In the genomic region with DNA sequence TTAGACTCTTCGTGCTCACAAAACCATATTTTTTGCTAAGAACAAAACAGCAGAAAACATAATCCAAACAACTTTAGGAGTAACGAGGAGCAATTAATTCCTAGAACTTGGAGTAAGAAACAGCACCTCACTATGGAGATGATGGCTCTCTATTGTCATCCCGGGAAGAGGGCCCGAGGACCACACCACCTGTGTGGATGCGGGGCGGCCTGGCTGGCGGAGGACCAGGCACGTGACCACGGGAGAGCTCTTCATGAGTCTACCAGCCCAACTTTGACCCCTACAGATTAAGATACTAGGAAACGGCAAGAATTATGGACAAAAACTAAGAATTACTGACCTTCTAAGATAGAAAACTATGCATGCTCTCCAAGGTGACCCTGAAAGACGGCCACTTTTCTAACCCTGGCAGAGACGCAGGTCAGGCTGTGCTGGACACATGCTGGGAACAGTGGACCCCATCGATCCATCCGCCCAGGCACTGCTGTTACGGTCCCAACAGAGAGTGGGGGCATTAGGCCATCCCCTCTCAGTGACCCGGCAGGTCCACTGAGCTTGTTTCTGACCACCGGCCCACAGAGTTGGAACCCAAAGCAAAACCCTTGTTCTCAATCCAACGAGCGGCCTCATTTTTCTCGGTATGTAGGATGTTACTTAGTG, we compare ENCODE assay signal across 25 cellular contexts. TPM values are rescaled to one million over a fixed set of nuclear protein-coding genes. Genes with fewer than 3 reads are reported as not detected.
"Had no signal": no experiment of that assay in that cellular context is flagged by ENCODE, and none has a peak within 500 bp of the region (broad histone marks: within the 10 kb centered on the region; RNA-seq: fewer than 3 reads in every experiment).

No MANE protein-coding gene starts in this region.

- H3K4me3 Mint-ChIP-seq: activated naive CD8-positive, alpha-beta T cell treated with anti-CD3 and anti-CD28 coated beads for 36 hours; central memory CD8-positive, alpha-beta T cell; dendritic cell treated with granulocyte-macrophage colony-stimulating factor and Interleukin-4, amounts not matched to agents 40 ng/mL and 50 ng/mL, for 4 days; endodermal cell; natural killer cell; stimulated activated naive B cell treated with anti-CD40 and anti-IgM and Interleukin-4, amounts not matched to agents 10 μg/mL and 1 μg/mL and 100 μg/mL, for 72 hours had no signal

- H3K27me3 Mint-ChIP-seq: central memory CD8-positive, alpha-beta T cell had no signal

- DNase-seq: activated CD4-positive, alpha-beta T cell treated with anti-CD3 and anti-CD28 coated beads for 4 hours; activated CD4-positive, alpha-beta T cell treated with anti-CD3 and anti-CD28 coated beads, Interleukin-2, amount 50 U/mL, for 4 hours; activated naive CD8-positive, alpha-beta T cell treated with anti-CD3 and anti-CD28 coated beads for 36 hours; activated T-cell treated with anti-CD3 and anti-CD28 coated beads, Interleukin-2, amount 50 U/mL, for 48 hours; foreskin keratinocyte; hypothalamus; left lung; mesendoderm; natural killer cell; small intestine; stimulated activated CD4-positive, alpha-beta T cell treated with anti-CD3 and anti-CD28 coated beads, Interleukin-1b, Interleukin-23, amount 100 ng/mL, for 48 hours; stimulated activated CD4-positive, alpha-beta T cell treated with anti-CD3 and anti-CD28 coated beads, Interleukin-4, amount 100 ng/mL, for 4 hours; stimulated activated naive B cell treated with anti-CD40 and anti-IgM and Interleukin-4, amounts not matched to agents 10 μg/mL and 1 μg/mL and 100 μg/mL, for 72 hours; stomach; thyroid gland had no signal

- H3K9me3 Mint-ChIP-seq: activated naive CD8-positive, alpha-beta T cell treated with anti-CD3 and anti-CD28 coated beads for 36 hours; activated T-helper 2 cell treated with anti-CD3 and anti-CD28 coated beads, Interferon-gamma antibody, Interleukin-2, Interleukin-4, amounts not matched to agents 10 μg/mL and 5 μg/mL and 100 μg/mL, durations not matched to agents 14 hours and 24 hours and 36 hours; central memory CD8-positive, alpha-beta T cell; dendritic cell treated with granulocyte-macrophage colony-stimulating factor and Interleukin-4, amounts not matched to agents 40 ng/mL and 50 ng/mL, for 4 days; endodermal cell; natural killer cell; stimulated activated naive B cell treated with anti-CD40 and anti-IgM and Interleukin-4, amounts not matched to agents 10 μg/mL and 1 μg/mL and 100 μg/mL, for 72 hours had no signal

- H3K4me1 Mint-ChIP-seq: endodermal cell had no signal

- H3K27ac Mint-ChIP-seq: activated naive CD8-positive, alpha-beta T cell treated with anti-CD3 and anti-CD28 coated beads for 36 hours; activated T-helper 2 cell treated with anti-CD3 and anti-CD28 coated beads, Interferon-gamma antibody, Interleukin-2, Interleukin-4, amounts not matched to agents 10 μg/mL and 5 μg/mL and 100 μg/mL, durations not matched to agents 14 hours and 24 hours and 36 hours; dendritic cell treated with granulocyte-macrophage colony-stimulating factor and Interleukin-4, amounts not matched to agents 40 ng/mL and 50 ng/mL, for 4 days; endodermal cell; progenitor cell of endocrine pancreas; stimulated activated naive B cell treated with anti-CD40 and anti-IgM and Interleukin-4, amounts not matched to agents 10 μg/mL and 1 μg/mL and 100 μg/mL, for 72 hours had no signal

- ATAC-seq: foreskin keratinocyte; heart left ventricle; left lung; natural killer cell; right lobe of liver; stimulated activated naive B cell treated with anti-CD40 and anti-IgM and Interleukin-4, amounts not matched to agents 10 μg/mL and 1 μg/mL and 100 μg/mL, for 72 hours had no signal

RNA-seq across cellular contexts. Expression of gene OCA2, which starts 13.1 kb away (rescaled TPM):
- total RNA-seq: activated CD8-positive, alpha-beta memory T cell treated with anti-CD3 and anti-CD28 coated beads for 36 hours; activated naive CD8-positive, alpha-beta T cell treated with anti-CD3 and anti-CD28 coated beads for 36 hours; activated T-helper 2 cell treated with anti-CD3 and anti-CD28 coated beads, Interferon-gamma antibody, Interleukin-2, Interleukin-4, amounts not matched to agents 10 μg/mL and 5 μg/mL and 100 μg/mL, durations not matched to agents 14 hours and 24 hours and 36 hours; osteoblast; T-helper 1 cell treated with Interleukin-12 subunit alpha and Interleukin-12 subunit beta and Interleukin-4 antibody, amounts not matched to agents 30 ng/mL and 1 ng/mL, for 36 hours had no signal
